In the genomic region with DNA sequence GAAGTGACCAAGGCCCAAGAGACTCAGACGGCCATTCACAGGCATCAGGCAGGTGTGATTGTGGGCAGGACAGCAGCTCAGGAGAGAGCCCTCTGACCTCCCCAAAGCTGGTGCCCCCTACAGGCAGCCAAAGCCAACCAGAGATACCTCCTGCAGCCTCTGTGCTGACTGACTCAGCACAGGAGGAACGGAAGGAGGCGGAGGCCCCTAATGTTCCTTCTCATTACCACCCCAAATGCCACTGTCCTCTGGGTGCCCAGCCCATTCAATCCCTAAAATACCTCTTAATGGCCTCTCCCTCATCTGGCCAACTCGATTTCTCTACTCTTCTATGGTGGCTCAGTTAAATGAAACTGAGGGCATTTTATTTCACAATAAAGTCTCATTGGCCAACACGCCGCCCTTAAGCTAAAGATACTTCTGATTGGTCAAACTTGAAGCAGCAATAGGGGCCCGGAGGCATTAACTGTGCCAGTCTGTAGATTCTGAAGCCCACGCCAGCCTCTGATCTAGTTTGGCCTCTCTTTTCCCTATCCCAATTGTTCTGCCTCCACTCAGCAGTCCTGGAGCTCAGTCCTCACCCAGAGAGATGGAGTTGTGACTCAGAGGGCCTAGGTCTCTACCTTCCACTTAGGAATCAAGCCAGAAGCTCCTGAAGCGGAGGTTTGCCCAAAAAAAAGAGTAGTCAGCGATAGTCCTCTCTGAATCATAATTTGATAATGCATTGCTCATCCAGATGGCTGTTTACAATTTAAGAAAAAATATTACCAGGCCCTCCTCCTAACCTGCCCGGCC, we compare ENCODE assay signal across 1 cellular context.
A peak's percentile ranks its signal among the peaks of the same experiment; 100 is the strongest.
TF ChIP-seq lines count a peak whose summit lies in the region.

No MANE protein-coding gene starts in this region.

TF ChIP-seq in HepG2, 621 proteins besides CTCF, POLR2A, EP300 and RAD21 (continues in another document):
- peak; percentile 21 for TF ChIP-seq ZEB1 (IDR thresholded peaks at IDR 0.05; ENCODE audit: insufficient replicate concordance, low read depth)
- no peak for TF ChIP-seq ARID2 (CRISPR knock-in tag; IDR thresholded peaks at IDR 0.05; ENCODE audit: borderline replicate concordance)
- TF ChIP-seq AHR (CRISPR knock-in tag; IDR thresholded peaks at IDR 0.05), result no peak
- TF ChIP-seq NKX3-1 (CRISPR knock-in tag; IDR thresholded peaks at IDR 0.05), result no peak
- no peak for TF ChIP-seq EZH2 (conservative IDR thresholded peaks at IDR 0.05; ENCODE audit: low read depth, low read length)
- no peak for TF ChIP-seq ZFP41 (CRISPR knock-in tag; IDR thresholded peaks at IDR 0.05; ENCODE audit: borderline replicate concordance)
- no peak for TF ChIP-seq ZBTB7B (CRISPR knock-in tag; IDR thresholded peaks at IDR 0.05)
- no peak for TF ChIP-seq ZKSCAN5 (CRISPR knock-in tag; IDR thresholded peaks at IDR 0.05)
- no peak for TF ChIP-seq ZNF468 (CRISPR knock-in tag; IDR thresholded peaks at IDR 0.05)
- no peak for TF ChIP-seq ZFP62 (CRISPR knock-in tag; IDR thresholded peaks at IDR 0.05)
- TF ChIP-seq ARID5B (CRISPR knock-in tag; IDR thresholded peaks at IDR 0.05), result no peak
- no peak for TF ChIP-seq ZKSCAN8 (CRISPR knock-in tag; IDR thresholded peaks at IDR 0.05; ENCODE audit: borderline replicate concordance)
- TF ChIP-seq XBP1 (CRISPR knock-in tag; IDR thresholded peaks at IDR 0.05), result no peak
- no peak for TF ChIP-seq ZBTB2 (CRISPR knock-in tag; IDR thresholded peaks at IDR 0.05; ENCODE audit: low read depth)
- no peak for TF ChIP-seq GATAD1 (CRISPR knock-in tag; IDR thresholded peaks at IDR 0.05)
- TF ChIP-seq CHCHD3 (CRISPR knock-in tag; IDR thresholded peaks at IDR 0.05), result no peak
- no peak for TF ChIP-seq ZNF225 (CRISPR knock-in tag; IDR thresholded peaks at IDR 0.05)
- no peak for TF ChIP-seq ZNF724P (CRISPR knock-in tag; IDR thresholded peaks at IDR 0.05; ENCODE audit: borderline replicate concordance)
- TF ChIP-seq, protein P1, sequence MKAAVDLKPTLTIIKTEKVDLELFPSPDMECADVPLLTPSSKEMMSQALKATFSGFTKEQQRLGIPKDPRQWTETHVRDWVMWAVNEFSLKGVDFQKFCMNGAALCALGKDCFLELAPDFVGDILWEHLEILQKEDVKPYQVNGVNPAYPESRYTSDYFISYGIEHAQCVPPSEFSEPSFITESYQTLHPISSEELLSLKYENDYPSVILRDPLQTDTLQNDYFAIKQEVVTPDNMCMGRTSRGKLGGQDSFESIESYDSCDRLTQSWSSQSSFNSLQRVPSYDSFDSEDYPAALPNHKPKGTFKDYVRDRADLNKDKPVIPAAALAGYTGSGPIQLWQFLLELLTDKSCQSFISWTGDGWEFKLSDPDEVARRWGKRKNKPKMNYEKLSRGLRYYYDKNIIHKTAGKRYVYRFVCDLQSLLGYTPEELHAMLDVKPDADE (CRISPR knock-in tag; IDR thresholded peaks at IDR 0.05), result no peak
- TF ChIP-seq HNRNPK (IDR thresholded peaks at IDR 0.05; ENCODE audit: low read depth, low read length, poor library complexity, severe bottlenecking), result no peak
- TF ChIP-seq, protein P2, sequence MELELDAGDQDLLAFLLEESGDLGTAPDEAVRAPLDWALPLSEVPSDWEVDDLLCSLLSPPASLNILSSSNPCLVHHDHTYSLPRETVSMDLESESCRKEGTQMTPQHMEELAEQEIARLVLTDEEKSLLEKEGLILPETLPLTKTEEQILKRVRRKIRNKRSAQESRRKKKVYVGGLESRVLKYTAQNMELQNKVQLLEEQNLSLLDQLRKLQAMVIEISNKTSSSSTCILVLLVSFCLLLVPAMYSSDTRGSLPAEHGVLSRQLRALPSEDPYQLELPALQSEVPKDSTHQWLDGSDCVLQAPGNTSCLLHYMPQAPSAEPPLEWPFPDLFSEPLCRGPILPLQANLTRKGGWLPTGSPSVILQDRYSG (CRISPR knock-in tag; IDR thresholded peaks at IDR 0.05), result no peak
- TF ChIP-seq RFX3 (CRISPR knock-in tag; IDR thresholded peaks at IDR 0.05), result no peak
- TF ChIP-seq ZNF432 (CRISPR knock-in tag; IDR thresholded peaks at IDR 0.05; ENCODE audit: borderline replicate concordance), result no peak
- TF ChIP-seq, protein P3, sequence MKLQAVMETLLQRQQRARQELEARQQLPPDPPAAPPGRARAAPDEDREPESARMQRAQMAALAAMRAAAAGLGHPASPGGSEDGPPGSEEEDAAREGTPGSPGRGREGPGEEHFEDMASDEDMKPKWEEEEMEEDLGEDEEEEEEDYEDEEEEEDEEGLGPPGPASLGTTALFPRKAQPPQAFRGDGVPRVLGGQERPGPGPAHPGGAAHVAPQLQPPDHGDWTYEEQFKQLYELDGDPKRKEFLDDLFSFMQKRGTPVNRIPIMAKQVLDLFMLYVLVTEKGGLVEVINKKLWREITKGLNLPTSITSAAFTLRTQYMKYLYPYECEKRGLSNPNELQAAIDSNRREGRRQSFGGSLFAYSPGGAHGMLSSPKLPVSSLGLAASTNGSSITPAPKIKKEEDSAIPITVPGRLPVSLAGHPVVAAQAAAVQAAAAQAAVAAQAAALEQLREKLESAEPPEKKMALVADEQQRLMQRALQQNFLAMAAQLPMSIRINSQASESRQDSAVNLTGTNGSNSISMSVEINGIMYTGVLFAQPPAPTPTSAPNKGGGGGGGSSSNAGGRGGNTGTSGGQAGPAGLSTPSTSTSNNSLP (IDR thresholded peaks at IDR 0.05; ENCODE audit: low read depth, low read length), result 0 out of 2 replicates have a peak, but pooled peaks have one; percentile 9
- no peak for TF ChIP-seq NFATC3 (CRISPR knock-in tag; IDR thresholded peaks at IDR 0.05)
- TF ChIP-seq ZNF414 (CRISPR knock-in tag; IDR thresholded peaks at IDR 0.05), result no peak
- no peak for TF ChIP-seq ZNF773 (CRISPR knock-in tag; IDR thresholded peaks at IDR 0.05; ENCODE audit: borderline replicate concordance)
- TF ChIP-seq KDM6A (CRISPR knock-in tag; IDR thresholded peaks at IDR 0.05; ENCODE audit: low read depth), result no peak
- TF ChIP-seq ZNF335 (CRISPR knock-in tag; IDR thresholded peaks at IDR 0.05), result no peak
- no peak for TF ChIP-seq RBAK (CRISPR knock-in tag; IDR thresholded peaks at IDR 0.05)
- TF ChIP-seq MXD4 (CRISPR knock-in tag; IDR thresholded peaks at IDR 0.05), result no peak
- TF ChIP-seq FUBP1 (CRISPR knock-in tag; IDR thresholded peaks at IDR 0.05; ENCODE audit: borderline replicate concordance), result no peak
- TF ChIP-seq ZNF564 (CRISPR knock-in tag; IDR thresholded peaks at IDR 0.05), result no peak
- TF ChIP-seq E2F5 (CRISPR knock-in tag; conservative IDR thresholded peaks at IDR 0.05), result no peak
- TF ChIP-seq, protein P4, sequence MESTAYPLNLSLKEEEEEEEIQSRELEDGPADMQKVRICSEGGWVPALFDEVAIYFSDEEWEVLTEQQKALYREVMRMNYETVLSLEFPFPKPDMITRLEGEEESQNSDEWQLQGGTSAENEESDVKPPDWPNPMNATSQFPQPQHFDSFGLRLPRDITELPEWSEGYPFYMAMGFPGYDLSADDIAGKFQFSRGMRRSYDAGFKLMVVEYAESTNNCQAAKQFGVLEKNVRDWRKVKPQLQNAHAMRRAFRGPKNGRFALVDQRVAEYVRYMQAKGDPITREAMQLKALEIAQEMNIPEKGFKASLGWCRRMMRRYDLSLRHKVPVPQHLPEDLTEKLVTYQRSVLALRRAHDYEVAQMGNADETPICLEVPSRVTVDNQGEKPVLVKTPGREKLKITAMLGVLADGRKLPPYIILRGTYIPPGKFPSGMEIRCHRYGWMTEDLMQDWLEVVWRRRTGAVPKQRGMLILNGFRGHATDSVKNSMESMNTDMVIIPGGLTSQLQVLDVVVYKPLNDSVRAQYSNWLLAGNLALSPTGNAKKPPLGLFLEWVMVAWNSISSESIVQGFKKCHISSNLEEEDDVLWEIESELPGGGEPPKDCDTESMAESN (CRISPR knock-in tag; conservative IDR thresholded peaks at IDR 0.05), result no peak
- no peak for TF ChIP-seq ZNF841 (CRISPR knock-in tag; IDR thresholded peaks at IDR 0.05; ENCODE audit: borderline replicate concordance)
- TF ChIP-seq ZC3H4 (CRISPR knock-in tag; IDR thresholded peaks at IDR 0.05; ENCODE audit: borderline replicate concordance), result no peak; the same call in 1 of the 2 replicates
- TF ChIP-seq ZNF567 (CRISPR knock-in tag; IDR thresholded peaks at IDR 0.05; ENCODE audit: borderline replicate concordance), result no peak
- no peak for TF ChIP-seq ZNF224 (CRISPR knock-in tag; IDR thresholded peaks at IDR 0.05)
- TF ChIP-seq XRCC5 (optimal IDR thresholded peaks at IDR 0.05; ENCODE audit: low read length), result peak; percentile 94
- TF ChIP-seq ZNF101 (CRISPR knock-in tag; IDR thresholded peaks at IDR 0.05; ENCODE audit: borderline replicate concordance, low read depth), result no peak
- no peak for TF ChIP-seq NR1H2 (CRISPR knock-in tag; IDR thresholded peaks at IDR 0.05; ENCODE audit: borderline replicate concordance, low read depth)
- TF ChIP-seq ZNF10 (CRISPR knock-in tag; IDR thresholded peaks at IDR 0.05; ENCODE audit: borderline replicate concordance, low read depth), result no peak
- no peak for TF ChIP-seq SKI (IDR thresholded peaks at IDR 0.05; ENCODE audit: partially characterized antibody)
- no peak for TF ChIP-seq ZBTB8A (CRISPR knock-in tag; IDR thresholded peaks at IDR 0.05; ENCODE audit: borderline replicate concordance, low read depth)
- no peak for TF ChIP-seq SYNCRIP (IDR thresholded peaks at IDR 0.05; ENCODE audit: insufficient read depth, low read depth, low read length)
- TF ChIP-seq E2F2 (CRISPR knock-in tag; IDR thresholded peaks at IDR 0.05; ENCODE audit: borderline replicate concordance), result no peak
